ENCODE assay signal across 18 cellular contexts in genomic region chr15:50803479-50803878, GRCh38.
"Had no signal": no experiment of that assay in that cellular context is flagged by ENCODE, and none has a peak within 500 bp of the region (broad histone marks: within the 10 kb centered on the region; RNA-seq: fewer than 3 reads in every experiment).

No MANE protein-coding gene starts in this region.

- H3K9ac ChIP-seq: SK-N-SH had no signal

- H3K27ac ChIP-seq: RWPE1 had no signal

- H3K9me3 ChIP-seq: SK-N-SH had no signal

- DNase-seq: IMR-90, Karpas-422, KG1, MM.1S, NCI-H1092 treated with DMSO at 0.1 percent for 48 hours, NCI-H1436 treated with DMSO at 0.1 percent for 48 hours, NCI-H1694, NCI-H187 treated with DMSO at 0.1 percent for 48 hours, NCI-H2029 treated with DMSO at 0.1 percent for 48 hours, NCI-H2171 treated with DMSO at 0.1 percent for 48 hours, NCI-H345, NCI-H446 treated with DMSO at 0.1 percent for 48 hours, NCI-H510A treated with DMSO at 0.1 percent for 48 hours, NCI-H526, SHP77, SK-N-SH, SW 1271 had no signal

- H3K9me2 ChIP-seq: SK-N-SH had no signal

- H3K4me2 ChIP-seq: SK-N-SH had no signal
